In genomic region chr14:39176263-39177167, GRCh38 we compare ENCODE assay signal across 9 cellular contexts. TPM values are rescaled to one million over a fixed set of nuclear protein-coding genes. Genes with fewer than 3 reads are reported as not detected.
DNase-seq lines count a peak whose midpoint lies in the region; ATAC-seq and TF ChIP-seq lines count a peak whose summit lies in the region.
"Had no signal": no experiment of that assay in that cellular context is flagged by ENCODE, and none has a peak within 500 bp of the region (broad histone marks: within the 10 kb centered on the region; RNA-seq: fewer than 3 reads in every experiment).

No MANE protein-coding gene starts in this region.

- DNase-seq in SK-N-SH (no peak), HEK293T (ENCODE audit: extremely low spot score) (no peak), cerebellar cortex (ENCODE audit: low spot score) (no peak)
- peak; percentile 15 for DNase-seq in activated CD8-positive, alpha-beta T cell treated with anti-CD3 and anti-CD28 coated beads, Interleukin-2, amount 10 ng/mL, durations not matched to agents 7 days and 5 days
- peak in 1 of 2 donors; percentile 10 for DNase-seq in stimulated activated effector memory CD8-positive, alpha-beta T cell treated with anti-CD3 and anti-CD28 coated beads, Interleukin-12 subunit alpha, Interleukin-12 subunit beta, amount 100 ng/mL, for 72 hours (ENCODE audit: low spot score in 2 of 2)
- DNase-seq: NCI-H524 treated with DMSO at 0.1 percent for 48 hours had no signal

- peak overlapping the region in 1 of 2 experiments; percentile 83; a peak in 1 of 4 replicates for H3K27ac ChIP-seq in SK-N-SH (ENCODE audit: low read depth in 2 of 2, low read length in 1 of 2)

- H2AFZ ChIP-seq in SK-N-SH (ENCODE audit: low read depth) = no peak overlapping the region

- CTCF ChIA-PET in SK-N-SH (lab: Yijun Ruan, JAX) = no interaction called here
- CTCF ChIA-PET in activated CD8-positive, alpha-beta T cell treated with anti-CD3 and anti-CD28 coated beads, Interleukin-2, amount 10 ng/mL, durations not matched to agents 7 days and 5 days (lab: Charles Lee) = interaction anchor here (1.0 kb wide), 1 partner anchor 31 kb away, joined by 5 read pairs; no protein-coding TSS in a partner anchor
- CTCF ChIA-PET in HEK293T (lab: Yijun Ruan, JAX) = no interaction called here

- no peaks in the 10 kb centered on the region for H3K27me3 Mint-ChIP-seq in activated CD8-positive, alpha-beta T cell treated with anti-CD3 and anti-CD28 coated beads, Interleukin-2, amount 10 ng/mL, durations not matched to agents 7 days and 5 days (ENCODE audit: low read depth)

- 45% methylated on average over 5 of the region's 5 CpGs for WGBS in SK-N-SH (ENCODE audit: low lambda C conversion rate)

- no peak for TF ChIP-seq CTCF in SK-N-SH (IDR thresholded peaks at IDR 0.05)

- no peaks in the 10 kb centered on the region for H3K27me3 ChIP-seq in SK-N-SH (ENCODE audit: insufficient read depth)
- no peaks in the 10 kb centered on the region for H3K27me3 ChIP-seq in iPS-15b (ENCODE audit: control insufficient read depth, insufficient read depth, low read length)

- POLR2A ChIA-PET in SK-N-SH (lab: Yijun Ruan, JAX) (no interaction called here), HEK293T (lab: Yijun Ruan, JAX) (interaction anchor here (1.3 to 1.7 kb wide), 2 partner anchors 22 to 62 kb away, joined by 3 to 11 read pairs; partner anchors contain the start of gene GEMIN2)
- POLR2A ChIA-PET in activated CD8-positive, alpha-beta T cell treated with anti-CD3 and anti-CD28 coated beads, Interleukin-2, amount 10 ng/mL, durations not matched to agents 7 days and 5 days (lab: Charles Lee) = interaction anchor here (1.7 to 2.9 kb wide), 4 partner anchors 9 to 90 kb away, joined by 6 to 13 read pairs (median 10); partner anchors contain the start of gene SEC23A

- H3K9ac ChIP-seq in SK-N-SH (peak overlapping the region; percentile 83; the same call in 1 of the 2 replicates), iPS-15b (ENCODE audit: low read depth, low read length) (peak overlapping the region; percentile 98)

- H3K79me2 ChIP-seq in SK-N-SH (ENCODE audit: insufficient read depth) = peaks cover 43% of the 10 kb centered on the region

- peaks cover 0 to 4% of the 10 kb centered on the region in 2 experiments; a peak in 3 of 4 replicates for H3K4me1 ChIP-seq in SK-N-SH (ENCODE audit: control insufficient read depth in 1 of 2, insufficient read depth in 2 of 2, low read depth in 1 of 2, low read length in 1 of 2)
- H3K4me1 ChIP-seq in iPS-15b (ENCODE audit: control insufficient read depth, insufficient read depth, low read length) = peaks cover 2% of the 10 kb centered on the region

- no peaks in the 10 kb centered on the region for H4K20me1 ChIP-seq in SK-N-SH (ENCODE audit: insufficient read depth)

- peaks cover 40% of the 10 kb centered on the region for H3K36me3 Mint-ChIP-seq in activated CD8-positive, alpha-beta T cell treated with anti-CD3 and anti-CD28 coated beads, Interleukin-2, amount 10 ng/mL, durations not matched to agents 7 days and 5 days (ENCODE audit: low read depth)
- H3K36me3 Mint-ChIP-seq in stimulated activated effector memory CD8-positive, alpha-beta T cell treated with anti-CD3 and anti-CD28 coated beads, Interleukin-12 subunit alpha, Interleukin-12 subunit beta, amount 100 ng/mL, for 72 hours = no peaks in the 10 kb centered on the region

- H3K4me3 ChIP-seq in SK-N-SH (ENCODE audit: low read depth in 2 of 2, low read length in 1 of 2) = peak overlapping the region; percentile 72 to 75
- peak overlapping the region; percentile 91 for H3K4me3 ChIP-seq in iPS-15b (ENCODE audit: low read depth, low read length)

- peak overlapping the region; percentile 99 for H3K27ac Mint-ChIP-seq in activated CD8-positive, alpha-beta T cell treated with anti-CD3 and anti-CD28 coated beads, Interleukin-2, amount 10 ng/mL, durations not matched to agents 7 days and 5 days
- H3K27ac Mint-ChIP-seq in stimulated activated effector memory CD8-positive, alpha-beta T cell treated with anti-CD3 and anti-CD28 coated beads, Interleukin-12 subunit alpha, Interleukin-12 subunit beta, amount 100 ng/mL, for 72 hours = peak overlapping the region; percentile 100

- no peaks in the 10 kb centered on the region for H3K9me3 ChIP-seq in SK-N-SH
- no peaks in the 10 kb centered on the region for H3K9me3 ChIP-seq in iPS-15b (ENCODE audit: control insufficient read depth, insufficient read depth, low read length)

- no peak for ATAC-seq in SK-N-SH treated with all-trans-retinoic acid at 6 μM for 48 hours
- no peak for ATAC-seq in activated CD8-positive, alpha-beta T cell treated with anti-CD3 and anti-CD28 coated beads, Interleukin-2, amount 10 ng/mL, durations not matched to agents 7 days and 5 days
- ATAC-seq in stimulated activated effector memory CD8-positive, alpha-beta T cell treated with anti-CD3 and anti-CD28 coated beads, Interleukin-12 subunit alpha, Interleukin-12 subunit beta, amount 100 ng/mL, for 72 hours = no peak
- no peak for ATAC-seq in HG02981 (IDR thresholded peaks at IDR 0.05; ENCODE audit: unreplicated experiment)

- TF ChIP-seq RAD21 in SK-N-SH (IDR thresholded peaks at IDR 0.05; ENCODE audit: low read length) = no peak

- peaks cover 11% of the 10 kb centered on the region for H3F3A ChIP-seq in SK-N-SH (replicated peaks; ENCODE audit: insufficient read depth)

- peak overlapping the region; percentile 79 for H3K4me2 ChIP-seq in SK-N-SH

- peaks cover 38% of the 10 kb centered on the region for H3K4me1 Mint-ChIP-seq in activated CD8-positive, alpha-beta T cell treated with anti-CD3 and anti-CD28 coated beads, Interleukin-2, amount 10 ng/mL, durations not matched to agents 7 days and 5 days (ENCODE audit: low read depth)
- H3K4me1 Mint-ChIP-seq in stimulated activated effector memory CD8-positive, alpha-beta T cell treated with anti-CD3 and anti-CD28 coated beads, Interleukin-12 subunit alpha, Interleukin-12 subunit beta, amount 100 ng/mL, for 72 hours = peaks cover 30% of the 10 kb centered on the region

- no peak for TF ChIP-seq EP300 in SK-N-SH (IDR thresholded peaks at IDR 0.05; ENCODE audit: borderline replicate concordance in 1 of 2, low read depth in 1 of 2, low read length in 1 of 2)

- H3K36me3 ChIP-seq in SK-N-SH (replicated peaks in 1 of 2; ENCODE audit: control insufficient read depth in 1 of 2, insufficient read depth in 2 of 2, low read length in 1 of 2) (peaks cover 40 to 41% of the 10 kb centered on the region in 2 experiments), iPS-15b (ENCODE audit: control insufficient read depth, insufficient read depth, low read length) (peaks cover 37% of the 10 kb centered on the region)

- H3K9me2 ChIP-seq in SK-N-SH = no peaks in the 10 kb centered on the region

- H3K9me3 Mint-ChIP-seq in activated CD8-positive, alpha-beta T cell treated with anti-CD3 and anti-CD28 coated beads, Interleukin-2, amount 10 ng/mL, durations not matched to agents 7 days and 5 days (ENCODE audit: insufficient read depth) = no peaks in the 10 kb centered on the region
- H3K9me3 Mint-ChIP-seq in stimulated activated effector memory CD8-positive, alpha-beta T cell treated with anti-CD3 and anti-CD28 coated beads, Interleukin-12 subunit alpha, Interleukin-12 subunit beta, amount 100 ng/mL, for 72 hours = no peaks in the 10 kb centered on the region

- peak overlapping the region; percentile 98 for H3K4me3 Mint-ChIP-seq in activated CD8-positive, alpha-beta T cell treated with anti-CD3 and anti-CD28 coated beads, Interleukin-2, amount 10 ng/mL, durations not matched to agents 7 days and 5 days
- H3K4me3 Mint-ChIP-seq in stimulated activated effector memory CD8-positive, alpha-beta T cell treated with anti-CD3 and anti-CD28 coated beads, Interleukin-12 subunit alpha, Interleukin-12 subunit beta, amount 100 ng/mL, for 72 hours = peak overlapping the region; percentile 95

TF ChIP-seq in SK-N-SH, 30 proteins besides CTCF, POLR2A, EP300 and RAD21 (continues in another document):
- TF ChIP-seq FOXJ3 (CRISPR knock-in tag; IDR thresholded peaks at IDR 0.05) (no peak), SIN3A (IDR thresholded peaks at IDR 0.05; ENCODE audit: borderline replicate concordance, low read depth, low read length) (no peak), SMC3 (IDR thresholded peaks at IDR 0.05; ENCODE audit: low read depth, low read length) (no peak), FOXM1 (IDR thresholded peaks at IDR 0.05; ENCODE audit: low read depth) (no peak), NFIC (IDR thresholded peaks at IDR 0.05; ENCODE audit: borderline replicate concordance) (no peak), ELF1 (IDR thresholded peaks at IDR 0.05) (no peak)

TF ChIP-seq in SK-N-SH treated with all-trans-retinoic acid at 6 μM for 48 hours, 23 proteins besides CTCF, POLR2A, EP300 and RAD21 (continues in another document):
- no peak for TF ChIP-seq ESRRG (CRISPR knock-in tag; IDR thresholded peaks at IDR 0.05)
- TF ChIP-seq SNAI2 (CRISPR knock-in tag; IDR thresholded peaks at IDR 0.05) = no peak
- no peak for TF ChIP-seq TCF4 (CRISPR knock-in tag; IDR thresholded peaks at IDR 0.05; ENCODE audit: borderline replicate concordance)
- no peak for TF ChIP-seq RARB (CRISPR knock-in tag; IDR thresholded peaks at IDR 0.05)
- TF ChIP-seq ZFP3 (CRISPR knock-in tag; IDR thresholded peaks at IDR 0.05) = no peak
- TF ChIP-seq BACH2 (CRISPR knock-in tag; IDR thresholded peaks at IDR 0.05; ENCODE audit: borderline replicate concordance) = no peak

TF ChIP-seq in HEK293T, 16 proteins besides CTCF, POLR2A, EP300 and RAD21:
- TF ChIP-seq LEF1 (IDR thresholded peaks at IDR 0.05; ENCODE audit: borderline replicate concordance) (no peak), ARNT (IDR thresholded peaks at IDR 0.05) (no peak), ZNF384 (IDR thresholded peaks at IDR 0.05) (no peak), BHLHE40 (IDR thresholded peaks at IDR 0.05; ENCODE audit: borderline replicate concordance) (no peak), FOXK2 (IDR thresholded peaks at IDR 0.05) (no peak), SP1 (IDR thresholded peaks at IDR 0.05) (no peak)

RNA-seq across cellular contexts. Expression of gene PNN, which starts 1.5 kb away (rescaled TPM):
- 8.8 and 14.7 TPM in 2 replicates for polyA plus RNA-seq in SK-N-SH (2012; rRNA removed)
- polyA plus RNA-seq in SK-N-SH (2012; cell fraction: cytosol; rRNA removed) = 6.7 and 8.4 TPM in 2 replicates
- polyA plus RNA-seq in SK-N-SH (2012; cell fraction: nucleus; rRNA removed) = 59.0 and 85.4 TPM in 2 replicates
- total RNA-seq in activated CD8-positive, alpha-beta T cell treated with anti-CD3 and anti-CD28 coated beads, Interleukin-2, amount 10 ng/mL, durations not matched to agents 7 days and 5 days = 100 to 1,000 TPM in 1 of 2 experiments, 10 to 100 TPM in 1; 94.1 to 103 TPM

RNA-seq across cellular contexts. Expression of gene TRAPPC6B, which starts 6.4 kb away (rescaled TPM):
- 4.8 and 7.9 TPM in 2 replicates for polyA plus RNA-seq in SK-N-SH (2012; rRNA removed)
- 7.0 and 7.3 TPM in 2 replicates for polyA plus RNA-seq in SK-N-SH (2012; cell fraction: cytosol; rRNA removed)
- 7.5 and 8.8 TPM in 2 replicates for polyA plus RNA-seq in SK-N-SH (2012; cell fraction: nucleus; rRNA removed)
- total RNA-seq in activated CD8-positive, alpha-beta T cell treated with anti-CD3 and anti-CD28 coated beads, Interleukin-2, amount 10 ng/mL, durations not matched to agents 7 days and 5 days = 10 to 100 TPM; 25.8 to 26.1 TPM

RNA-seq across cellular contexts. Expression of gene MIA2, which starts 57.2 kb away (rescaled TPM):
- polyA plus RNA-seq in SK-N-SH (2012; rRNA removed) = 2.6 and 4.7 TPM in 2 replicates
- polyA plus RNA-seq in SK-N-SH (2012; cell fraction: cytosol; rRNA removed) = 2.7 and 3.6 TPM in 2 replicates
- 4.0 and 6.8 TPM in 2 replicates for polyA plus RNA-seq in SK-N-SH (2012; cell fraction: nucleus; rRNA removed)
- 10 to 100 TPM; 18.6 to 21.2 TPM for total RNA-seq in activated CD8-positive, alpha-beta T cell treated with anti-CD3 and anti-CD28 coated beads, Interleukin-2, amount 10 ng/mL, durations not matched to agents 7 days and 5 days
